Comparison of ENCODE assay signal across 1 cellular context in genomic region chr6:20212392-20213111, GRCh38.
TF ChIP-seq lines count a peak whose summit lies in the region.

A gene with protein sequence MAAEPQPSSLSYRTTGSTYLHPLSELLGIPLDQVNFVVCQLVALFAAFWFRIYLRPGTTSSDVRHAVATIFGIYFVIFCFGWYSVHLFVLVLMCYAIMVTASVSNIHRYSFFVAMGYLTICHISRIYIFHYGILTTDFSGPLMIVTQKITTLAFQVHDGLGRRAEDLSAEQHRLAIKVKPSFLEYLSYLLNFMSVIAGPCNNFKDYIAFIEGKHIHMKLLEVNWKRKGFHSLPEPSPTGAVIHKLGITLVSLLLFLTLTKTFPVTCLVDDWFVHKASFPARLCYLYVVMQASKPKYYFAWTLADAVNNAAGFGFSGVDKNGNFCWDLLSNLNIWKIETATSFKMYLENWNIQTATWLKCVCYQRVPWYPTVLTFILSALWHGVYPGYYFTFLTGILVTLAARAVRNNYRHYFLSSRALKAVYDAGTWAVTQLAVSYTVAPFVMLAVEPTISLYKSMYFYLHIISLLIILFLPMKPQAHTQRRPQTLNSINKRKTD (minus strand): TSS chr6:20212469. CDS start chr6:20212234, 235 bp downstream.

TF ChIP-seq in K562, 482 proteins besides CTCF, POLR2A, EP300 and RAD21 (continued from another document and continues in another):
- TF ChIP-seq, protein P1, sequence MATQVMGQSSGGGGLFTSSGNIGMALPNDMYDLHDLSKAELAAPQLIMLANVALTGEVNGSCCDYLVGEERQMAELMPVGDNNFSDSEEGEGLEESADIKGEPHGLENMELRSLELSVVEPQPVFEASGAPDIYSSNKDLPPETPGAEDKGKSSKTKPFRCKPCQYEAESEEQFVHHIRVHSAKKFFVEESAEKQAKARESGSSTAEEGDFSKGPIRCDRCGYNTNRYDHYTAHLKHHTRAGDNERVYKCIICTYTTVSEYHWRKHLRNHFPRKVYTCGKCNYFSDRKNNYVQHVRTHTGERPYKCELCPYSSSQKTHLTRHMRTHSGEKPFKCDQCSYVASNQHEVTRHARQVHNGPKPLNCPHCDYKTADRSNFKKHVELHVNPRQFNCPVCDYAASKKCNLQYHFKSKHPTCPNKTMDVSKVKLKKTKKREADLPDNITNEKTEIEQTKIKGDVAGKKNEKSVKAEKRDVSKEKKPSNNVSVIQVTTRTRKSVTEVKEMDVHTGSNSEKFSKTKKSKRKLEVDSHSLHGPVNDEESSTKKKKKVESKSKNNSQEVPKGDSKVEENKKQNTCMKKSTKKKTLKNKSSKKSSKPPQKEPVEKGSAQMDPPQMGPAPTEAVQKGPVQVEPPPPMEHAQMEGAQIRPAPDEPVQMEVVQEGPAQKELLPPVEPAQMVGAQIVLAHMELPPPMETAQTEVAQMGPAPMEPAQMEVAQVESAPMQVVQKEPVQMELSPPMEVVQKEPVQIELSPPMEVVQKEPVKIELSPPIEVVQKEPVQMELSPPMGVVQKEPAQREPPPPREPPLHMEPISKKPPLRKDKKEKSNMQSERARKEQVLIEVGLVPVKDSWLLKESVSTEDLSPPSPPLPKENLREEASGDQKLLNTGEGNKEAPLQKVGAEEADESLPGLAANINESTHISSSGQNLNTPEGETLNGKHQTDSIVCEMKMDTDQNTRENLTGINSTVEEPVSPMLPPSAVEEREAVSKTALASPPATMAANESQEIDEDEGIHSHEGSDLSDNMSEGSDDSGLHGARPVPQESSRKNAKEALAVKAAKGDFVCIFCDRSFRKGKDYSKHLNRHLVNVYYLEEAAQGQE (CRISPR knock-in tag; IDR thresholded peaks at IDR 0.05; ENCODE audit: low read depth), result 0 out of 2 replicates have a peak, but pooled peaks have one; percentile 48
- TF ChIP-seq ELF4 (CRISPR knock-in tag; IDR thresholded peaks at IDR 0.05) (no peak), SAP30 (IDR thresholded peaks at IDR 0.05; ENCODE audit: borderline replicate concordance, insufficient read depth, low read depth, low read length, poor library complexity, severe bottlenecking) (no peak), CHD1 (IDR thresholded peaks at IDR 0.05; ENCODE audit: low read length) (peak; percentile 33), RBM15 (IDR thresholded peaks at IDR 0.05; ENCODE audit: insufficient read depth, low read length) (no peak), NR2F6 (CRISPR knock-in tag; IDR thresholded peaks at IDR 0.05) (no peak), ZNF668 (CRISPR knock-in tag; IDR thresholded peaks at IDR 0.05) (no peak), NFIX (CRISPR knock-in tag; IDR thresholded peaks at IDR 0.05; ENCODE audit: low read depth) (no peak), GATAD2B (IDR thresholded peaks at IDR 0.05; ENCODE audit: borderline replicate concordance) (no peak), CBFB (CRISPR knock-in tag; IDR thresholded peaks at IDR 0.05) (no peak), ZNF134 (CRISPR knock-in tag; conservative IDR thresholded peaks at IDR 0.05) (no peak), LARP7 (IDR thresholded peaks at IDR 0.05) (no peak), SMARCA4 (IDR thresholded peaks at IDR 0.05) (no peak), SMC3 (conservative IDR thresholded peaks at IDR 0.05; ENCODE audit: insufficient read depth, low read depth, low read length) (no peak), TEAD1 (CRISPR knock-in tag; IDR thresholded peaks at IDR 0.05) (no peak; a peak in 1 of 4 replicates), PYGO2 (tag; IDR thresholded peaks at IDR 0.05) (no peak), GABPA (tag; conservative IDR thresholded peaks at IDR 0.05; ENCODE audit: low read depth) (peak; percentile 24; the same call in 1 of the 2 replicates), CCNT2 (IDR thresholded peaks at IDR 0.05; ENCODE audit: borderline replicate concordance, extremely low read depth, insufficient read length, low read depth, low read length) (peak; percentile 93), TGIF2 (CRISPR knock-in tag; IDR thresholded peaks at IDR 0.05) (no peak), ZEB2 (IDR thresholded peaks at IDR 0.05) (no peak), NCOR1 (IDR thresholded peaks at IDR 0.05) (peak; percentile 35; the same call in 1 of the 2 replicates), FOXA3 (CRISPR knock-in tag; conservative IDR thresholded peaks at IDR 0.05 in 1 of 2, IDR thresholded peaks at IDR 0.05 in 1 of 2) (no peak), ZNF583 (CRISPR knock-in tag; IDR thresholded peaks at IDR 0.05) (no peak), HEY1 (CRISPR knock-in tag; IDR thresholded peaks at IDR 0.05; ENCODE audit: borderline replicate concordance) (no peak), HOXB6 (CRISPR knock-in tag; IDR thresholded peaks at IDR 0.05; ENCODE audit: borderline replicate concordance) (no peak), KDM5B (IDR thresholded peaks at IDR 0.05; ENCODE audit: insufficient replicate concordance, low read depth, low read length) (peak; percentile 86), CREB3L1 (IDR thresholded peaks at IDR 0.05; ENCODE audit: borderline replicate concordance, low read depth) (no peak), CREM (IDR thresholded peaks at IDR 0.05; ENCODE audit: low read depth) (peak; percentile 44; the same call in 1 of the 2 replicates), ARID1B (IDR thresholded peaks at IDR 0.05) (no peak), FIP1L1 (IDR thresholded peaks at IDR 0.05; ENCODE audit: low read depth, low read length, poor library complexity, severe bottlenecking) (no peak), BRD4 (IDR thresholded peaks at IDR 0.05) (no peak; the same call in 1 of the 2 replicates), ZNF217 (CRISPR knock-in tag; IDR thresholded peaks at IDR 0.05) (no peak), PHF8 (IDR thresholded peaks at IDR 0.05; ENCODE audit: borderline replicate concordance, low read length) (peak; percentile 62; the same call in 1 of the 2 replicates), KDM2B (CRISPR knock-in tag; IDR thresholded peaks at IDR 0.05) (no peak), KLF16 (IDR thresholded peaks at IDR 0.05) (no peak)
- TF ChIP-seq, protein P2, sequence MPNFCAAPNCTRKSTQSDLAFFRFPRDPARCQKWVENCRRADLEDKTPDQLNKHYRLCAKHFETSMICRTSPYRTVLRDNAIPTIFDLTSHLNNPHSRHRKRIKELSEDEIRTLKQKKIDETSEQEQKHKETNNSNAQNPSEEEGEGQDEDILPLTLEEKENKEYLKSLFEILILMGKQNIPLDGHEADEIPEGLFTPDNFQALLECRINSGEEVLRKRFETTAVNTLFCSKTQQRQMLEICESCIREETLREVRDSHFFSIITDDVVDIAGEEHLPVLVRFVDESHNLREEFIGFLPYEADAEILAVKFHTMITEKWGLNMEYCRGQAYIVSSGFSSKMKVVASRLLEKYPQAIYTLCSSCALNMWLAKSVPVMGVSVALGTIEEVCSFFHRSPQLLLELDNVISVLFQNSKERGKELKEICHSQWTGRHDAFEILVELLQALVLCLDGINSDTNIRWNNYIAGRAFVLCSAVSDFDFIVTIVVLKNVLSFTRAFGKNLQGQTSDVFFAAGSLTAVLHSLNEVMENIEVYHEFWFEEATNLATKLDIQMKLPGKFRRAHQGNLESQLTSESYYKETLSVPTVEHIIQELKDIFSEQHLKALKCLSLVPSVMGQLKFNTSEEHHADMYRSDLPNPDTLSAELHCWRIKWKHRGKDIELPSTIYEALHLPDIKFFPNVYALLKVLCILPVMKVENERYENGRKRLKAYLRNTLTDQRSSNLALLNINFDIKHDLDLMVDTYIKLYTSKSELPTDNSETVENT (CRISPR knock-in tag; IDR thresholded peaks at IDR 0.05), result peak; percentile 57; the same call in 1 of the 2 replicates
- TF ChIP-seq, protein P3, sequence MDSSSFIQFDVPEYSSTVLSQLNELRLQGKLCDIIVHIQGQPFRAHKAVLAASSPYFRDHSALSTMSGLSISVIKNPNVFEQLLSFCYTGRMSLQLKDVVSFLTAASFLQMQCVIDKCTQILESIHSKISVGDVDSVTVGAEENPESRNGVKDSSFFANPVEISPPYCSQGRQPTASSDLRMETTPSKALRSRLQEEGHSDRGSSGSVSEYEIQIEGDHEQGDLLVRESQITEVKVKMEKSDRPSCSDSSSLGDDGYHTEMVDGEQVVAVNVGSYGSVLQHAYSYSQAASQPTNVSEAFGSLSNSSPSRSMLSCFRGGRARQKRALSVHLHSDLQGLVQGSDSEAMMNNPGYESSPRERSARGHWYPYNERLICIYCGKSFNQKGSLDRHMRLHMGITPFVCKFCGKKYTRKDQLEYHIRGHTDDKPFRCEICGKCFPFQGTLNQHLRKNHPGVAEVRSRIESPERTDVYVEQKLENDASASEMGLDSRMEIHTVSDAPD (CRISPR knock-in tag; IDR thresholded peaks at IDR 0.05), result no peak
- TF ChIP-seq, protein P4, sequence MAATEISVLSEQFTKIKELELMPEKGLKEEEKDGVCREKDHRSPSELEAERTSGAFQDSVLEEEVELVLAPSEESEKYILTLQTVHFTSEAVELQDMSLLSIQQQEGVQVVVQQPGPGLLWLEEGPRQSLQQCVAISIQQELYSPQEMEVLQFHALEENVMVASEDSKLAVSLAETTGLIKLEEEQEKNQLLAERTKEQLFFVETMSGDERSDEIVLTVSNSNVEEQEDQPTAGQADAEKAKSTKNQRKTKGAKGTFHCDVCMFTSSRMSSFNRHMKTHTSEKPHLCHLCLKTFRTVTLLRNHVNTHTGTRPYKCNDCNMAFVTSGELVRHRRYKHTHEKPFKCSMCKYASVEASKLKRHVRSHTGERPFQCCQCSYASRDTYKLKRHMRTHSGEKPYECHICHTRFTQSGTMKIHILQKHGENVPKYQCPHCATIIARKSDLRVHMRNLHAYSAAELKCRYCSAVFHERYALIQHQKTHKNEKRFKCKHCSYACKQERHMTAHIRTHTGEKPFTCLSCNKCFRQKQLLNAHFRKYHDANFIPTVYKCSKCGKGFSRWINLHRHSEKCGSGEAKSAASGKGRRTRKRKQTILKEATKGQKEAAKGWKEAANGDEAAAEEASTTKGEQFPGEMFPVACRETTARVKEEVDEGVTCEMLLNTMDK (IDR thresholded peaks at IDR 0.05; ENCODE audit: borderline replicate concordance, insufficient read depth, low read depth, low read length, poor library complexity, severe bottlenecking), result peak; percentile 24
- TF ChIP-seq, protein P5, sequence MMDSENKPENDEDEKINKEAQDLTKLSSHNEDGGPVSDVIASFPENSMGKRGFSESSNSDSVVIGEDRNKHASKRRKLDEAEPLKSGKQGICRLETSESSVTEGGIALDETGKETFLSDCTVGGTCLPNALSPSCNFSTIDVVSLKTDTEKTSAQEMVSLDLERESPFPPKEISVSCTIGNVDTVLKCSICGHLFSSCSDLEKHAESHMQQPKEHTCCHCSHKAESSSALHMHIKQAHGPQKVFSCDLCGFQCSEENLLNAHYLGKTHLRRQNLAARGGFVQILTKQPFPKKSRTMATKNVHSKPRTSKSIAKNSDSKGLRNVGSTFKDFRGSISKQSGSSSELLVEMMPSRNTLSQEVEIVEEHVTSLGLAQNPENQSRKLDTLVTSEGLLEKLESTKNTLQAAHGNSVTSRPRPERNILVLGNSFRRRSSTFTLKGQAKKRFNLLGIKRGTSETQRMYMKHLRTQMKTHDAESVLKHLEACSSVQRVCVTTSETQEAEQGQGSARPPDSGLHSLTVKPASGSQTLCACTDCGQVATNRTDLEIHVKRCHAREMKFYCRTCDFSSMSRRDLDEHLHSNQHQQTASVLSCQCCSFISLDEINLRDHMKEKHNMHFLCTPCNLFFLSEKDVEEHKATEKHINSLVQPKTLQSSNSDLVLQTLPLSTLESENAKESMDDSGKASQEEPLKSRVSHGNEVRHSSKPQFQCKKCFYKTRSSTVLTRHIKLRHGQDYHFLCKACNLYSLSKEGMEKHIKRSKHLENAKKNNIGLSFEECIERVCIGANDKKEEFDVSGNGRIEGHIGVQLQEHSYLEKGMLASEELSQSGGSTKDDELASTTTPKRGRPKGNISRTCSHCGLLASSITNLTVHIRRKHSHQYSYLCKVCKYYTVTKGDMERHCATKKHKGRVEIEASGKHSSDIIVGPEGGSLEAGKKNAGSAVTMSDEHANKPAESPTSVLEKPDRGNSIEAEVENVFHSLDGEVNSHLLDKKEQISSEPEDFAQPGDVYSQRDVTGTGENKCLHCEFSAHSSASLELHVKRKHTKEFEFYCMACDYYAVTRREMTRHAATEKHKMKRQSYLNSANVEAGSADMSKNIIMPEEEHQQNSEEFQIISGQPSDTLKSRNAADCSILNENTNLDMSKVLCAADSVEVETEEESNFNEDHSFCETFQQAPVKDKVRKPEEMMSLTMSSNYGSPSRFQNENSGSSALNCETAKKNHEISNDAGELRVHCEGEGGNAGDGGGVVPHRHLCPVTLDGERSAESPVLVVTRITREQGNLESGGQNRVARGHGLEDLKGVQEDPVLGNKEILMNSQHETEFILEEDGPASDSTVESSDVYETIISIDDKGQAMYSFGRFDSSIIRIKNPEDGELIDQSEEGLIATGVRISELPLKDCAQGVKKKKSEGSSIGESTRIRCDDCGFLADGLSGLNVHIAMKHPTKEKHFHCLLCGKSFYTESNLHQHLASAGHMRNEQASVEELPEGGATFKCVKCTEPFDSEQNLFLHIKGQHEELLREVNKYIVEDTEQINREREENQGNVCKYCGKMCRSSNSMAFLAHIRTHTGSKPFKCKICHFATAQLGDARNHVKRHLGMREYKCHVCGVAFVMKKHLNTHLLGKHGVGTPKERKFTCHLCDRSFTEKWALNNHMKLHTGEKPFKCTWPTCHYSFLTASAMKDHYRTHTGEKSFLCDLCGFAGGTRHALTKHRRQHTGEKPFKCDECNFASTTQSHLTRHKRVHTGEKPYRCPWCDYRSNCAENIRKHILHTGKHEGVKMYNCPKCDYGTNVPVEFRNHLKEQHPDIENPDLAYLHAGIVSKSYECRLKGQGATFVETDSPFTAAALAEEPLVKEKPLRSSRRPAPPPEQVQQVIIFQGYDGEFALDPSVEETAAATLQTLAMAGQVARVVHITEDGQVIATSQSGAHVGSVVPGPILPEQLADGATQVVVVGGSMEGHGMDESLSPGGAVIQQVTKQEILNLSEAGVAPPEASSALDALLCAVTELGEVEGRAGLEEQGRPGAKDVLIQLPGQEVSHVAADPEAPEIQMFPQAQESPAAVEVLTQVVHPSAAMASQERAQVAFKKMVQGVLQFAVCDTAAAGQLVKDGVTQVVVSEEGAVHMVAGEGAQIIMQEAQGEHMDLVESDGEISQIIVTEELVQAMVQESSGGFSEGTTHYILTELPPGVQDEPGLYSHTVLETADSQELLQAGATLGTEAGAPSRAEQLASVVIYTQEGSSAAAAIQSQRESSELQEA (IDR thresholded peaks at IDR 0.05; ENCODE audit: low read depth), result no peak
- TF ChIP-seq, protein P6, sequence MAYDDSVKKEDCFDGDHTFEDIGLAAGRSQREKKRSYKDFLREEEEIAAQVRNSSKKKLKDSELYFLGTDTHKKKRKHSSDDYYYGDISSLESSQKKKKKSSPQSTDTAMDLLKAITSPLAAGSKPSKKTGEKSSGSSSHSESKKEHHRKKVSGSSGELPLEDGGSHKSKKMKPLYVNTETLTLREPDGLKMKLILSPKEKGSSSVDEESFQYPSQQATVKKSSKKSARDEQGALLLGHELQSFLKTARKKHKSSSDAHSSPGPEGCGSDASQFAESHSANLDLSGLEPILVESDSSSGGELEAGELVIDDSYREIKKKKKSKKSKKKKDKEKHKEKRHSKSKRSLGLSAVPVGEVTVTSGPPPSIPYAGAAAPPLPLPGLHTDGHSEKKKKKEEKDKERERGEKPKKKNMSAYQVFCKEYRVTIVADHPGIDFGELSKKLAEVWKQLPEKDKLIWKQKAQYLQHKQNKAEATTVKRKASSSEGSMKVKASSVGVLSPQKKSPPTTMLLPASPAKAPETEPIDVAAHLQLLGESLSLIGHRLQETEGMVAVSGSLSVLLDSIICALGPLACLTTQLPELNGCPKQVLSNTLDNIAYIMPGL (CRISPR knock-in tag; IDR thresholded peaks at IDR 0.05), result no peak
